In genomic region chr4:131509521-131509920, GRCh38 we compare ENCODE assay signal across 27 cellular contexts.
DNase-seq lines count a peak whose midpoint lies in the region; ATAC-seq, FAIRE-seq and TF ChIP-seq lines count a peak whose summit lies in the region.
"Had no signal": no experiment of that assay in that cellular context is flagged by ENCODE, and none has a peak within 500 bp of the region (broad histone marks: within the 10 kb centered on the region; RNA-seq: fewer than 3 reads in every experiment).

No MANE protein-coding gene starts in this region.

- H3K4me3 ChIP-seq in GM12878 (no peak overlapping the region), fibroblast of the aortic adventitia (ENCODE audit: low read depth, low read length) (no peak overlapping the region), mucosa of descending colon (no peak overlapping the region)
- H3K4me3 ChIP-seq: A549, ovary, SJCRH30 had no signal

- H3K4me3 Mint-ChIP-seq in activated T-cell treated with anti-CD3 and anti-CD28 coated beads, Interleukin-2, amount 50 U/mL, for 24 hours = no peak overlapping the region
- H3K4me3 Mint-ChIP-seq: activated CD4-positive, alpha-beta memory T cell treated with anti-CD3 and anti-CD28 coated beads for 36 hours; activated naive CD8-positive, alpha-beta T cell treated with anti-CD3 and anti-CD28 coated beads for 36 hours; B cell; CD8-positive, alpha-beta memory T cell; nephron progenitor cell; type B pancreatic cell had no signal

- WGBS in GM12878 (ENCODE audit: insufficient coverage, insufficient replicate concordance, low lambda C conversion rate, missing lambda C conversion rate) = 0% methylated on average over 3 of the region's 3 CpGs

- H3K36me3 ChIP-seq in GM12878 (ENCODE audit: control insufficient read depth in 2 of 2, insufficient read depth in 2 of 2, low read length in 1 of 2) (no peaks in the 10 kb centered on the region), mucosa of descending colon (ENCODE audit: low read depth) (no peaks in the 10 kb centered on the region)
- H3K36me3 ChIP-seq: brain microvascular endothelial cell, ovary, SJCRH30 had no signal

- no peak for TF ChIP-seq RAD21 in GM12878 (IDR thresholded peaks at IDR 0.05; ENCODE audit: insufficient read depth, low read depth, low read length)

- intact Hi-C loops in GM12878 (cut with micrococcal nuclease; ENCODE audit: unreplicated experiment) = no loop called here
- intact Hi-C loops in mucosa of descending colon (cut with DNase I, micrococcal nuclease) = no loop called here

- no peaks in the 10 kb centered on the region for H3K27me3 Mint-ChIP-seq in activated T-cell treated with anti-CD3 and anti-CD28 coated beads, Interleukin-2, amount 50 U/mL, for 24 hours
- H3K27me3 Mint-ChIP-seq: activated CD4-positive, alpha-beta memory T cell treated with anti-CD3 and anti-CD28 coated beads for 36 hours; activated naive CD8-positive, alpha-beta T cell treated with anti-CD3 and anti-CD28 coated beads for 36 hours; B cell; CD8-positive, alpha-beta memory T cell; type B pancreatic cell had no signal

- peaks cover 5% of the 10 kb centered on the region for H3K9me3 Mint-ChIP-seq in activated T-cell treated with anti-CD3 and anti-CD28 coated beads, Interleukin-2, amount 50 U/mL, for 24 hours
- H3K9me3 Mint-ChIP-seq: nephron progenitor cell, type B pancreatic cell had no signal

- H3K79me2 ChIP-seq in GM12878 (ENCODE audit: control insufficient read depth, insufficient read depth, low read length) = no peaks in the 10 kb centered on the region

- TF ChIP-seq EP300 in GM12878 (IDR thresholded peaks at IDR 0.05; ENCODE audit: borderline replicate concordance in 1 of 2, control insufficient read depth in 1 of 2, low read depth in 2 of 2, low read length in 2 of 2) = no peak

- H3K4me1 ChIP-seq in GM12878 (ENCODE audit: control insufficient read depth, insufficient read depth, low read length) = no peaks in the 10 kb centered on the region
- H3K4me1 ChIP-seq in mucosa of descending colon (ENCODE audit: low read depth) = no peaks in the 10 kb centered on the region
- H3K4me1 ChIP-seq: A549, SJCRH30 had no signal

- H4K20me1 ChIP-seq in GM12878 (ENCODE audit: control insufficient read depth, insufficient read depth) = no peaks in the 10 kb centered on the region

- H3K4me2 ChIP-seq in GM12878 (ENCODE audit: control insufficient read depth, insufficient read depth) = no peak overlapping the region
- H3K4me2 ChIP-seq: A549 had no signal

- no peaks in the 10 kb centered on the region for H3K36me3 Mint-ChIP-seq in activated T-cell treated with anti-CD3 and anti-CD28 coated beads, Interleukin-2, amount 50 U/mL, for 24 hours (ENCODE audit: low read depth)
- H3K36me3 Mint-ChIP-seq: activated CD4-positive, alpha-beta memory T cell treated with anti-CD3 and anti-CD28 coated beads for 36 hours; activated naive CD8-positive, alpha-beta T cell treated with anti-CD3 and anti-CD28 coated beads for 36 hours; CD8-positive, alpha-beta memory T cell; type B pancreatic cell had no signal

- TF ChIP-seq POLR2A in GM12878 (IDR thresholded peaks at IDR 0.05; ENCODE audit: low read depth, low read length) = no peak

- H3K27ac Mint-ChIP-seq in activated T-cell treated with anti-CD3 and anti-CD28 coated beads, Interleukin-2, amount 50 U/mL, for 24 hours = no peak overlapping the region
- H3K27ac Mint-ChIP-seq: activated CD4-positive, alpha-beta memory T cell treated with anti-CD3 and anti-CD28 coated beads for 36 hours; activated naive CD8-positive, alpha-beta T cell treated with anti-CD3 and anti-CD28 coated beads for 36 hours; B cell; CD8-positive, alpha-beta memory T cell; nephron progenitor cell; type B pancreatic cell had no signal

- SMC1A ChIA-PET in GM12878 (lab: Charles Lee; ENCODE audit: uncharacterized antibody, unreplicated experiment) = no interaction called here

- H3K27me3 ChIP-seq in GM12878 (replicated peaks in 1 of 2; ENCODE audit: control insufficient read depth in 2 of 2, insufficient read depth in 2 of 2, low read length in 1 of 2) = no peaks in the 10 kb centered on the region
- H3K27me3 ChIP-seq: brain microvascular endothelial cell, ovary, SJCRH30 had no signal

- BruUV-seq in GM12878 (replicated peaks; lab: Mats Ljungman, UMichigan) = no TSS peak

- ATAC-seq in GM12878 = no peak
- ATAC-seq in mucosa of descending colon = no peak
- ATAC-seq: A549; activated CD4-positive, CD25-positive, alpha-beta regulatory T cell treated with anti-CD3 and anti-CD28 coated beads, Interleukin-2, amount 50 U/mL, for 24 hours had no signal

- no peak overlapping the region for H3K27ac ChIP-seq in GM12878 (ENCODE audit: control insufficient read depth, insufficient read depth)
- H3K27ac ChIP-seq: A549, brain microvascular endothelial cell, ovary, SJCRH30 had no signal

- peak overlapping the region; percentile 10; the same call in 1 of the 2 replicates for H2AFZ ChIP-seq in GM12878 (ENCODE audit: control insufficient read depth, low read depth, low read length)

- DNase-seq in EL (peak; percentile 16), NCI-H446 (lab: John Stamatoyannopoulos, UW) (peak; percentile 33 to 71), GM12878 (ENCODE audit: low read depth, low spot score) (no peak), fibroblast of the aortic adventitia (ENCODE audit: low read depth) (peak; percentile 19), iPS-NIHi11 (ENCODE audit: low spot score) (no peak), mucosa of descending colon (no peak)
- no peak for DNase-seq in activated T-cell treated with anti-CD3 and anti-CD28 coated beads, Interleukin-2, amount 50 U/mL, for 48 hours
- DNase-seq in activated T-cell treated with anti-CD3 and anti-CD28 coated beads, Interleukin-2, amount 50 U/mL, for 24 hours = no peak
- DNase-seq: activated CD4-positive, alpha-beta memory T cell treated with anti-CD3 and anti-CD28 coated beads for 36 hours; activated effector memory CD4-positive, alpha-beta T cell treated with Interleukin-2 at 50 U/mL for 16 hours; activated naive CD8-positive, alpha-beta T cell treated with anti-CD3 and anti-CD28 coated beads for 36 hours; brain microvascular endothelial cell; CD8-positive, alpha-beta memory T cell; DMS 273 treated with DMSO at 0.1 percent for 48 hours; effector memory CD4-positive, alpha-beta T cell; glutamatergic neuron; GOT3; kidney glomerular epithelial cell; NCI-H1417; NCI-H2029 treated with DMSO at 0.1 percent for 48 hours; nephron progenitor cell; ovary; SJCRH30 had no signal

- H3K9me3 ChIP-seq in GM12878 (replicated peaks; ENCODE audit: control insufficient read depth, insufficient read depth, low read length) = no peaks in the 10 kb centered on the region
- H3K9me3 ChIP-seq in mucosa of descending colon = peaks cover 3% of the 10 kb centered on the region
- H3K9me3 ChIP-seq: A549, ovary, SJCRH30 had no signal

- POLR2A ChIA-PET in GM12878 (lab: Charles Lee) = no interaction called here

- H3K9ac ChIP-seq in GM12878 (ENCODE audit: control insufficient read depth, insufficient read depth, low read length) = no peak overlapping the region

- FAIRE-seq in GM12878 (lab: Jason Lieb, UNC) = no peak
- FAIRE-seq: A549 had no signal

- TF ChIP-seq CTCF in GM12878 (IDR thresholded peaks at IDR 0.05 in 2 of 3, conservative IDR thresholded peaks at IDR 0.05 in 1 of 3; ENCODE audit: control insufficient read depth in 2 of 3, extremely low read depth in 1 of 3, insufficient read depth in 1 of 3, low read depth in 3 of 3, low read length in 3 of 3) (no peak), fibroblast of the aortic adventitia (IDR thresholded peaks at IDR 0.05; ENCODE audit: insufficient read depth, low read length) (no peak), mucosa of descending colon (IDR thresholded peaks at IDR 0.05) (no peak)

- no peaks in the 10 kb centered on the region for H3K4me1 Mint-ChIP-seq in activated T-cell treated with anti-CD3 and anti-CD28 coated beads, Interleukin-2, amount 50 U/mL, for 24 hours (ENCODE audit: low read depth)
- H3K4me1 Mint-ChIP-seq: activated naive CD8-positive, alpha-beta T cell treated with anti-CD3 and anti-CD28 coated beads for 36 hours; B cell; CD8-positive, alpha-beta memory T cell; nephron progenitor cell had no signal

- RAD21 ChIA-PET in GM12878 (lab: Charles Lee; ENCODE audit: unreplicated experiment) = no interaction called here

- CTCF ChIA-PET in GM12878 (lab: Yijun Ruan, JAX) = no interaction called here

- in situ Hi-C loops in GM12878 (cut with MboI) = no loop called here

TF ChIP-seq in GM12878, 131 proteins besides CTCF, POLR2A, EP300 and RAD21:
- no peak for TF ChIP-seq CHD2 (IDR thresholded peaks at IDR 0.05; ENCODE audit: borderline replicate concordance, low read depth, low read length)
- no peak for TF ChIP-seq E2F4 (IDR thresholded peaks at IDR 0.05; ENCODE audit: low read depth, low read length)
- no peak for TF ChIP-seq SUPT20H (IDR thresholded peaks at IDR 0.05; ENCODE audit: borderline replicate concordance, control insufficient read depth, low read depth, low read length)
- TF ChIP-seq TCF7 (IDR thresholded peaks at IDR 0.05; ENCODE audit: borderline replicate concordance) = no peak
- TF ChIP-seq CREB1 (IDR thresholded peaks at IDR 0.05; ENCODE audit: low read depth) = no peak
- no peak for TF ChIP-seq STAT3 (IDR thresholded peaks at IDR 0.05; ENCODE audit: low read depth, low read length)
- TF ChIP-seq SUZ12 (IDR thresholded peaks at IDR 0.05; ENCODE audit: unreplicated experiment) = no peak
- TF ChIP-seq SMARCA5 (IDR thresholded peaks at IDR 0.05) = no peak
- TF ChIP-seq ATF3 (IDR thresholded peaks at IDR 0.05; ENCODE audit: borderline replicate concordance, extremely low read depth, low read depth, low read length) = no peak
- no peak for TF ChIP-seq SIX5 (IDR thresholded peaks at IDR 0.05; ENCODE audit: low read depth, low read length, severe bottlenecking)
- no peak for TF ChIP-seq HDAC6 (IDR thresholded peaks at IDR 0.05; ENCODE audit: unreplicated experiment)
- no peak for TF ChIP-seq NR2C1 (IDR thresholded peaks at IDR 0.05)
- TF ChIP-seq ZNF384 (IDR thresholded peaks at IDR 0.05; ENCODE audit: borderline replicate concordance, low read depth, low read length) = no peak
- TF ChIP-seq POLR2AphosphoS2 (IDR thresholded peaks at IDR 0.05; ENCODE audit: low read depth, low read length) = no peak

Comparison
In these comparisons a context has a peak if more than half of its experiments do, and no peak if none do; other contexts are left out.
1. DNase-seq: peak in EL (single experiment), NCI-H446 (2 of 2) and fibroblast of the aortic adventitia (single experiment); none in GM12878 (single experiment), activated T-cell treated with anti-CD3 and anti-CD28 coated beads, Interleukin-2, amount 50 U/mL, for 48 hours (0 of 2), iPS-NIHi11 (single experiment), activated T-cell treated with anti-CD3 and anti-CD28 coated beads, Interleukin-2, amount 50 U/mL, for 24 hours (single experiment) and mucosa of descending colon (0 of 3).